8 cellular contexts compared by ENCODE assay signal in the genomic region with DNA sequence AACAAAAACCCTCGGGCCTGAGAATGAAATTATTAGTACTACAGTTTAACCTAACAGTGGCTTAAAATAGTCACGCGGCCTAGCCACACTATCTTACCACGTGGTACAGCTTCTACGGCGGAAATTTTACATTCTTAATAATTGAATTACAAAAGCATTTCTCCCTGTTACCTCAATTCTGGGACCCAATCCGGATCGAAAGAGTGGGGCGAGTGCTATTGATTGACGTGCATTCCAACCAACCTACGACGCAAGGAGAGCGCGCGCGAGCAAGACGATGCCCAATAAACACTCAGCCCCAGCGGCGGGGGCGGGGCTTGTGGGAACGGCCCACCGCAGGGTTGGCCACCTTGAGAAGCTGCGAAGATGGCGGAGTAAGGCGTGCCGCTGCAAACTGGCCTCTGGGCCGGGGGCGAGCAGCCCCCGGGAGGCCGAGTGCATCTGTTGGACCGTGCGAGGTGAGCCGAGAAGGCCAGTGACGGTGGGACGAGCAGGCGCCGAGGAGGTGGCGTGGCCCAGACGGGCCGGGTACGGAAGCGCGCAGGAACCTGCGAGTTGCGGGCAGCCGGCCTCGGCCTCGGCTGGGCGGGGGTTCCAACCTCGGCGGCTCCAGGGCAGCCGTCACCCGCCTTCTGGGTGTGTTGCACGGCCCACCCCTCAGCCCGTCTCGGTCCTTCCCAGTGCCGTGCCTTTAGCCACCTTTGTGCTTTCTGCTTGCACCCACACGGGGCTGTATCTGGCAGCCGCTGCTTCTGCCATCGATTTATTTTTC. TPM values are rescaled to one million over a fixed set of nuclear protein-coding genes. Genes with fewer than 3 reads are reported as not detected.
DNase-seq lines count a peak whose midpoint lies in the region; ATAC-seq, FAIRE-seq and TF ChIP-seq lines count a peak whose summit lies in the region.

No MANE protein-coding gene starts in this region.

- intact Hi-C loops in sciatic nerve (cut with DNase I), result no loop called here

- peaks cover 54% of the 10 kb centered on the region for H3K36me3 Mint-ChIP-seq in brain

- peak overlapping the region; percentile 99 to 100 (median 99) for H3K4me3 Mint-ChIP-seq in brain

- H3K9me3 Mint-ChIP-seq in brain, result peaks cover 0 to 2% (median 0%) of the 10 kb centered on the region in 5 experiments

- no peak for TF ChIP-seq CTCF in brain (conservative IDR thresholded peaks at IDR 0.05)

- peak overlapping the region; percentile 95 to 100 (median 99) for H3K27ac Mint-ChIP-seq in brain

- H3K27me3 Mint-ChIP-seq in brain, result peaks cover 5% of the 10 kb centered on the region

- peaks cover 56% of the 10 kb centered on the region for H3K4me1 Mint-ChIP-seq in brain

- TF ChIP-seq POLR2A in GM18526 (IDR thresholded peaks at IDR 0.05; ENCODE audit: extremely low read depth, insufficient read length), result peak; percentile 88

- peak; percentile 90 for ATAC-seq in HG03064 (IDR thresholded peaks at IDR 0.05; ENCODE audit: low read depth, unreplicated experiment)
- peak; percentile 100 for ATAC-seq in sciatic nerve

- DNase-seq in A172 (ENCODE audit: low spot score) (peak; percentile 96), NCI-H2107 (lab: John Stamatoyannopoulos, UW) (peak; percentile 94), iPS DF 4.7 (ENCODE audit: extremely low read depth, low spot score) (peak; percentile 87), sciatic nerve (ENCODE audit: low spot score) (peak; percentile 99)

- FAIRE-seq in TTC549 (lab: Jason Lieb, UNC), result peak; percentile 90

RNA-seq across cellular contexts. Expression of a gene that starts 48.6 kb away (rescaled TPM):
- total RNA-seq in A172 (2014; rRNA removed; shearing (Covaris generic)), result 38.0 and 41.6 TPM in 2 replicates
- polyA plus RNA-seq in brain (ENCODE audit: insufficient read depth, low read depth, low replicate concordance), result 9.2 TPM
- 0.40 TPM for total RNA-seq in sciatic nerve

RNA-seq across cellular contexts. Expression of a gene that starts 48.8 kb away (rescaled TPM):
- total RNA-seq in A172 (2014; rRNA removed; shearing (Covaris generic)), result 182 and 215 TPM in 2 replicates
- polyA plus RNA-seq in brain (ENCODE audit: insufficient read depth, low read depth, low replicate concordance), result 158 TPM
- 3.1 TPM for total RNA-seq in sciatic nerve

RNA-seq across cellular contexts. Expression of a gene that starts 52.8 kb away (rescaled TPM):
- 63.7 and 81.4 TPM in 2 replicates for total RNA-seq in A172 (2014; rRNA removed; shearing (Covaris generic))
- polyA plus RNA-seq in brain (ENCODE audit: insufficient read depth, low read depth, low replicate concordance), result 33.4 TPM
- 71.6 TPM for total RNA-seq in sciatic nerve

RNA-seq across cellular contexts. Expression of a gene that starts 53.3 kb away (rescaled TPM):
- total RNA-seq in A172 (2014; rRNA removed; shearing (Covaris generic)), result not detected in 2 replicates
- polyA plus RNA-seq in brain (ENCODE audit: insufficient read depth, low read depth, low replicate concordance), result 0.10 TPM
- not detected for total RNA-seq in sciatic nerve

Comparison
In these comparisons a context has a peak if more than half of its experiments do, and no peak if none do; other contexts are left out.
1. Peak in every context shown above with its lines: DNase-seq and ATAC-seq.
2. RNA of a gene that starts 48.6 kb away (total RNA-seq): 38.0 to 41.6 TPM in A172; 0.40 TPM in sciatic nerve (single experiment); every median in the first group is over 10 times any median in the second.
3. RNA of a gene that starts 48.8 kb away (total RNA-seq): 182 to 215 TPM in A172; 3.1 TPM in sciatic nerve (single experiment); every median in the first group is over 10 times any median in the second.